7 cellular contexts compared by ENCODE assay signal in the genomic region with DNA sequence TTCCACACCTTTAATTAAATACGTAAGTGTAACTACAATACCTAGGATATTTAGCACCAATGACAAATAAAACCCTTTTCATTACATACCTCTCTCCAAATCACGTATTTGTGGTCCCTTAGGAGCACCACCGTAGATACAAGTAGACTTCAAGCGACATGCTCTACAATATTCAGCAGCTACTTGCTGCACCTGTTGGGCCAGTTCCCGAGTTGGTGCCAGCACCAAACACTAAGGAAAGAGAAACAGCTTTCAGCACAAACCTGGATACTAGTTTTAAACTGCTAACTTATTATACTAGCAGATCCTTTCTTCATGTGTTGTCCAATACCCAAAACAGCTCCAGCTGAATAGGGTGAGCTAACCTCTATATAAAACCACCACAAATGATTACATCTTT. TPM values are rescaled to one million over a fixed set of nuclear protein-coding genes. Genes with fewer than 3 reads are reported as not detected.
A peak's percentile ranks its signal among the peaks of the same experiment; 100 is the strongest.
DNase-seq lines count a peak whose midpoint lies in the region; ATAC-seq and TF ChIP-seq lines count a peak whose summit lies in the region.
"Had no signal": no experiment of that assay in that cellular context is flagged by ENCODE, and none has a peak within 500 bp of the region (broad histone marks: within the 10 kb centered on the region; RNA-seq: fewer than 3 reads in every experiment).

No MANE protein-coding gene starts in this region.

- H3K79me2 ChIP-seq in ACC112 (ENCODE audit: control insufficient read depth, insufficient read depth, low read length, unreplicated experiment) (peaks cover 80% of the 10 kb centered on the region), hepatocyte (peaks cover 77% of the 10 kb centered on the region)

- peaks cover 50% of the 10 kb centered on the region for H3K4me1 ChIP-seq in ACC112 (ENCODE audit: control insufficient read depth, insufficient read depth, low read length, unreplicated experiment)
- H3K4me1 ChIP-seq in RWPE2 (ENCODE audit: insufficient read depth, poor library complexity, severe bottlenecking) = peaks cover 26% of the 10 kb centered on the region
- peaks cover 18% of the 10 kb centered on the region for H3K4me1 ChIP-seq in hepatocyte (ENCODE audit: insufficient read depth)

- peaks cover 69% of the 10 kb centered on the region for H3K36me3 ChIP-seq in ACC112 (ENCODE audit: insufficient read depth, low read length)
- peaks cover 82% of the 10 kb centered on the region for H3K36me3 ChIP-seq in RWPE2 (ENCODE audit: low read depth)
- H3K36me3 ChIP-seq in hepatocyte (replicated peaks; ENCODE audit: insufficient read depth, low read depth) = peaks cover 13% of the 10 kb centered on the region

- no peaks in the 10 kb centered on the region for H3K27me3 ChIP-seq in ACC112 (ENCODE audit: insufficient read depth, low read length)
- H3K27me3 ChIP-seq in RWPE2 (ENCODE audit: insufficient read depth, poor library complexity, severe bottlenecking) = no peaks in the 10 kb centered on the region
- no peaks in the 10 kb centered on the region for H3K27me3 ChIP-seq in hepatocyte
- H3K27me3 ChIP-seq: SJSA1 had no signal

- H3K4me2 ChIP-seq in hepatocyte = peak overlapping the region; percentile 88

- no peaks in the 10 kb centered on the region for H3K9me2 ChIP-seq in hepatocyte (replicated peaks; ENCODE audit: insufficient read depth)

- H3K4me3 ChIP-seq in ACC112 (ENCODE audit: low read depth, low read length) (peak overlapping the region; percentile 85), RWPE2 (ENCODE audit: severe bottlenecking) (no peak overlapping the region), hepatocyte (no peak overlapping the region)

- H2AFZ ChIP-seq in ACC112 (ENCODE audit: low read length, unreplicated experiment) = no peak overlapping the region
- H2AFZ ChIP-seq in hepatocyte = no peak overlapping the region

- H3K9me3 ChIP-seq in RWPE2 (ENCODE audit: severe bottlenecking) (no peaks in the 10 kb centered on the region), hepatocyte (ENCODE audit: low read depth) (no peaks in the 10 kb centered on the region)
- H3K9me3 ChIP-seq: SJSA1 had no signal

- peak overlapping the region; percentile 49; the same call in 1 of the 2 replicates for H3K27ac ChIP-seq in ACC112 (ENCODE audit: low read depth, low read length)
- peak overlapping the region; percentile 92 for H3K27ac ChIP-seq in RWPE2 (ENCODE audit: poor library complexity, severe bottlenecking)
- peak overlapping the region; percentile 9 for H3K27ac ChIP-seq in hepatocyte

- WGBS in hepatocyte (ENCODE audit: low lambda C conversion rate, missing lambda C conversion rate) = 87% methylated on average over 5 of the region's 5 CpGs

- DNase-seq in RWPE2 (ENCODE audit: low spot score) (no peak), hepatocyte (ENCODE audit: low spot score) (no peak), HuH-7.5 (ENCODE audit: low spot score) (no peak), DMS153 treated with DMSO at 0.1 percent for 48 hours (lab: John Stamatoyannopoulos, UW; ENCODE audit: unreplicated experiment) (no peak), COLO829 (ENCODE audit: low spot score) (no peak)

- H4K20me1 ChIP-seq in hepatocyte (ENCODE audit: insufficient read depth, poor library complexity, severe bottlenecking) = peaks cover 76% of the 10 kb centered on the region

- TF ChIP-seq CTCF in RWPE2 (IDR thresholded peaks at IDR 0.05; ENCODE audit: poor library complexity, severe bottlenecking) (no peak), hepatocyte (IDR thresholded peaks at IDR 0.05; ENCODE audit: poor library complexity) (no peak)

- no peak for ATAC-seq in RWPE2 (ENCODE audit: low read depth)

RNA-seq across cellular contexts. Expression of gene DDX5, which starts 2.7 kb away (rescaled TPM):
- total RNA-seq in hepatocyte = 786 and 790 TPM in 2 replicates
- 513 and 519 TPM in 2 replicates for polyA plus RNA-seq in hepatocyte

RNA-seq across cellular contexts. Expression of gene CEP95, which starts 3.4 kb away (rescaled TPM):
- total RNA-seq in hepatocyte = 38.6 and 42.8 TPM in 2 replicates
- 25.8 and 29.3 TPM in 2 replicates for polyA plus RNA-seq in hepatocyte

RNA-seq across cellular contexts. Expression of gene POLG2, which starts 6.5 kb away (rescaled TPM):
- 8.1 and 8.3 TPM in 2 replicates for total RNA-seq in hepatocyte
- polyA plus RNA-seq in hepatocyte = 9.7 and 18.5 TPM in 2 replicates

RNA-seq across cellular contexts. Expression of gene MILR1, which starts 54.4 kb away (rescaled TPM):
- 0.47 TPM in 1 of 2 replicates, not detected in the other for total RNA-seq in hepatocyte
- 0.47 and 0.62 TPM in 2 replicates for polyA plus RNA-seq in hepatocyte
- total RNA-seq: SJSA1 had no signal

Comparison
In these comparisons a context has a peak if more than half of its experiments do, and no peak if none do; other contexts are left out.
1. H3K27ac ChIP-seq: peak in every context shown above with its lines; median percentile 92 in RWPE2; 49 in ACC112; 9 in hepatocyte.